ENCODE assay signal across 11 cellular contexts in the genomic region with DNA sequence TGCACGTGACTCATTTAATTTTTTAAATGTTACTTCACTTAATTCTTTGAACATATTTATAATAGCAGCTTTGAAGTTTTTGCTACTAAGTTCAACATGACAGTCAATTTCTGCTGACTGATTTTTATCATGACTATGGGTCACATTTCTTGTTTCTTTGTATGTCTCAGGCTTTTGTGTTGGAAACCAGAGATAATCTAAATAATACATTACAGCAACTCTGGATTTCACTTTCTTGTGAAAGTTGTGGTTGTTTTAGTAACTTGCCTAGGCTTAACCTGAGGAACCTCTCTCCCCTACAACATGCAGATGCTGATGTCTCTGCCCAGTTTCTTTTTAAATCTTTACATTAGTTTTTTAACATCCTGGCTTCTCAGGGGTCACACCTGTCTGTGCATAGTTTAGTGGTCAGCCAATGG.
DNase-seq lines count a peak whose midpoint lies in the region; ATAC-seq lines count a peak whose summit lies in the region.
"Had no signal": no experiment of that assay in that cellular context is flagged by ENCODE, and none has a peak within 500 bp of the region (broad histone marks: within the 10 kb centered on the region; RNA-seq: fewer than 3 reads in every experiment).

No MANE protein-coding gene starts in this region.

- intact Hi-C loops in activated CD4-positive, alpha-beta T cell treated with anti-CD3 and anti-CD28 coated beads, Interleukin-2, amount 10 ng/mL, durations not matched to agents 24 days and 14 days (cut with micrococcal nuclease), result loop anchor here (1.0 to 5.0 kb wide), 8 partner anchors 17 to 673 kb away; no protein-coding TSS in a partner anchor

- peaks cover 2% of the 10 kb centered on the region for H3K4me1 ChIP-seq in mesenchymal stem cell (ENCODE audit: control insufficient read depth, insufficient read depth, low read depth, low read length)

- peak overlapping the region; percentile 68 for H3K27ac Mint-ChIP-seq in activated CD4-positive, alpha-beta T cell treated with anti-CD3 and anti-CD28 coated beads, Interleukin-2, amount 10 ng/mL, durations not matched to agents 24 days and 14 days

- no peaks in the 10 kb centered on the region for H3K79me1 ChIP-seq in mesenchymal stem cell (replicated peaks; ENCODE audit: low read length, poor library complexity, severe bottlenecking)

- peak; percentile 48 for DNase-seq in activated CD4-positive, alpha-beta T cell treated with anti-CD3 and anti-CD28 coated beads, Interleukin-2, amount 10 ng/mL, durations not matched to agents 24 days and 14 days
- no peak for DNase-seq in activated CD4-positive, alpha-beta T cell treated with anti-CD3 and anti-CD28 coated beads, Interleukin-2, amount 50 U/mL, for 1 hour
- peak; percentile 88 for DNase-seq in mesenchymal stem cell
- DNase-seq in activated gamma-delta T cell treated with Interleukin-2 at 50 U/mL for 16 hours, result no peak
- no peak for DNase-seq in midbrain (lab: John Stamatoyannopoulos, UW)
- no peak for DNase-seq in anterior cingulate cortex (lab: John Stamatoyannopoulos, UW)
- DNase-seq: cortex of kidney, DND-41, NCI-H82 had no signal

- H3K18ac ChIP-seq in mesenchymal stem cell (ENCODE audit: low read depth in 1 of 2, low read length in 2 of 2), result no peak overlapping the region

- no peaks in the 10 kb centered on the region for H3K9me3 ChIP-seq in mesenchymal stem cell (ENCODE audit: control insufficient read depth, low read length)

- H3K4me3 ChIP-seq in mesenchymal stem cell (ENCODE audit: insufficient read depth in 1 of 2, low read depth in 1 of 2, low read length in 2 of 2), result no peak overlapping the region

- no peak overlapping the region for H3K4me2 ChIP-seq in mesenchymal stem cell (ENCODE audit: low read length, poor library complexity, severe bottlenecking)

- H3K36me3 Mint-ChIP-seq in activated CD4-positive, alpha-beta T cell treated with anti-CD3 and anti-CD28 coated beads, Interleukin-2, amount 10 ng/mL, durations not matched to agents 24 days and 14 days (ENCODE audit: low read depth), result no peaks in the 10 kb centered on the region

- H3K4ac ChIP-seq in mesenchymal stem cell (ENCODE audit: low read depth in 1 of 2, low read length in 2 of 2), result no peak overlapping the region

- H2BK5ac ChIP-seq in mesenchymal stem cell (ENCODE audit: low read depth, low read length, poor library complexity, severe bottlenecking), result peak overlapping the region; percentile 70

- H3K4me1 Mint-ChIP-seq in activated CD4-positive, alpha-beta T cell treated with anti-CD3 and anti-CD28 coated beads, Interleukin-2, amount 10 ng/mL, durations not matched to agents 24 days and 14 days, result peaks cover 31% of the 10 kb centered on the region

- H3K27me3 ChIP-seq in mesenchymal stem cell (ENCODE audit: control insufficient read depth in 1 of 2, insufficient read depth in 1 of 2, low read length in 2 of 2), result no peaks in the 10 kb centered on the region

- H2AFZ ChIP-seq in mesenchymal stem cell (ENCODE audit: low read depth, low read length), result no peak overlapping the region

- no peak overlapping the region for H3K14ac ChIP-seq in mesenchymal stem cell (ENCODE audit: low read length in 2 of 2)

- H3K23ac ChIP-seq in mesenchymal stem cell (ENCODE audit: low read length in 2 of 2), result no peak overlapping the region

- H3K9ac ChIP-seq in mesenchymal stem cell (ENCODE audit: low read length), result no peak overlapping the region

- H2AK5ac ChIP-seq in mesenchymal stem cell (ENCODE audit: low read length, severe bottlenecking), result no peak overlapping the region

- H3K27ac ChIP-seq in mesenchymal stem cell (ENCODE audit: low read length, poor library complexity, severe bottlenecking), result no peak overlapping the region

- peak; percentile 71 for ATAC-seq in GM21717 (IDR thresholded peaks at IDR 0.05; ENCODE audit: unreplicated experiment)
- ATAC-seq in HG03196 (IDR thresholded peaks at IDR 0.05; ENCODE audit: unreplicated experiment), result peak; percentile 52

- no peak overlapping the region for H4K91ac ChIP-seq in mesenchymal stem cell (ENCODE audit: low read length)

- no CpG with 5 or more reads among the region's 1 CpG for WGBS in mesenchymal stem cell

- H3K4me3 Mint-ChIP-seq in activated CD4-positive, alpha-beta T cell treated with anti-CD3 and anti-CD28 coated beads, Interleukin-2, amount 10 ng/mL, durations not matched to agents 24 days and 14 days, result no peak overlapping the region

- H3K27me3 Mint-ChIP-seq in activated CD4-positive, alpha-beta T cell treated with anti-CD3 and anti-CD28 coated beads, Interleukin-2, amount 10 ng/mL, durations not matched to agents 24 days and 14 days, result peaks cover 2% of the 10 kb centered on the region

- no peak overlapping the region for H2BK120ac ChIP-seq in mesenchymal stem cell (ENCODE audit: low read depth, low read length)

- H3K9me3 Mint-ChIP-seq in activated CD4-positive, alpha-beta T cell treated with anti-CD3 and anti-CD28 coated beads, Interleukin-2, amount 10 ng/mL, durations not matched to agents 24 days and 14 days, result peaks cover 11% of the 10 kb centered on the region

- no peaks in the 10 kb centered on the region for H3K36me3 ChIP-seq in mesenchymal stem cell (ENCODE audit: control insufficient read depth in 1 of 2, insufficient read depth in 2 of 2, low read depth in 1 of 2, low read length in 2 of 2)

- no peak overlapping the region for H2BK12ac ChIP-seq in mesenchymal stem cell (ENCODE audit: low read length in 2 of 2)

- H4K8ac ChIP-seq in mesenchymal stem cell (ENCODE audit: low read length), result no peak overlapping the region

- H2BK15ac ChIP-seq in mesenchymal stem cell (ENCODE audit: low read depth, poor library complexity, severe bottlenecking), result no peak overlapping the region

Comparison
In these comparisons a context has a peak if more than half of its experiments do, and no peak if none do; other contexts are left out.
1. DNase-seq: peak in activated CD4-positive, alpha-beta T cell treated with anti-CD3 and anti-CD28 coated beads, Interleukin-2, amount 10 ng/mL, durations not matched to agents 24 days and 14 days (single experiment) and mesenchymal stem cell (single experiment); none in activated CD4-positive, alpha-beta T cell treated with anti-CD3 and anti-CD28 coated beads, Interleukin-2, amount 50 U/mL, for 1 hour (single experiment), activated gamma-delta T cell treated with Interleukin-2 at 50 U/mL for 16 hours (single experiment), midbrain (single experiment) and anterior cingulate cortex (0 of 58).